ENCODE assay signal across 1 cellular context in the genomic region with DNA sequence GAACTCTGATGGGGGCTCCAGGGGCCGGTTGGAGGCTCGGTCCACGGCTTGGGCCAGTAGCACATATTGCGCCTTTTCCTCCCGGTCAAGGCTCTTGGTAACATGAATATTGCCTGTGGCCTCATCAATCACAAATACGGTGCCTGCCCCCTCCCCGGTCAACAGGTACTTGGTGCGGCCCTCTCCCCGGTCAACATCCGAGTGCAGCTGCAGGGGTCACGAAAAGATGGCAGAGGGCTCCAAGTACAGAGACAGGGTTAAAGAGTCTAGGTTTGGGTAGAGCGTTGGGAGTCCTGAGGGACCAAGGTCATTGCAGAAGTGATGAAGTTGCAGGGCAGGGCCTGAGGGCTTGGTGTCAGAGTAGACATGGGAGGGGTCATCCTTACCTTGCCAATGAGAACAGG.
TF ChIP-seq lines count a peak whose summit lies in the region.

No MANE protein-coding gene starts in this region.

TF ChIP-seq in HCT116, 20 proteins besides CTCF, POLR2A, EP300 and RAD21:
- TF ChIP-seq EZH2 (IDR thresholded peaks at IDR 0.05) (no peak), SRF (IDR thresholded peaks at IDR 0.05; ENCODE audit: low read depth) (no peak), EZH2phosphoT487 (IDR thresholded peaks at IDR 0.05; ENCODE audit: borderline replicate concordance) (no peak), CBX3 (IDR thresholded peaks at IDR 0.05; ENCODE audit: low read depth) (no peak), EGR1 (IDR thresholded peaks at IDR 0.05; ENCODE audit: low read depth) (no peak), ZFX (IDR thresholded peaks at IDR 0.05) (no peak), SP1 (IDR thresholded peaks at IDR 0.05; ENCODE audit: low read depth) (no peak), ZNF274 (IDR thresholded peaks at IDR 0.05; ENCODE audit: low read depth, low read length) (no peak), SIN3A (IDR thresholded peaks at IDR 0.05; ENCODE audit: low read depth) (no peak), CEBPB (IDR thresholded peaks at IDR 0.05; ENCODE audit: low read depth) (no peak), JUND (IDR thresholded peaks at IDR 0.05) (no peak)
- TF ChIP-seq, protein P1, sequence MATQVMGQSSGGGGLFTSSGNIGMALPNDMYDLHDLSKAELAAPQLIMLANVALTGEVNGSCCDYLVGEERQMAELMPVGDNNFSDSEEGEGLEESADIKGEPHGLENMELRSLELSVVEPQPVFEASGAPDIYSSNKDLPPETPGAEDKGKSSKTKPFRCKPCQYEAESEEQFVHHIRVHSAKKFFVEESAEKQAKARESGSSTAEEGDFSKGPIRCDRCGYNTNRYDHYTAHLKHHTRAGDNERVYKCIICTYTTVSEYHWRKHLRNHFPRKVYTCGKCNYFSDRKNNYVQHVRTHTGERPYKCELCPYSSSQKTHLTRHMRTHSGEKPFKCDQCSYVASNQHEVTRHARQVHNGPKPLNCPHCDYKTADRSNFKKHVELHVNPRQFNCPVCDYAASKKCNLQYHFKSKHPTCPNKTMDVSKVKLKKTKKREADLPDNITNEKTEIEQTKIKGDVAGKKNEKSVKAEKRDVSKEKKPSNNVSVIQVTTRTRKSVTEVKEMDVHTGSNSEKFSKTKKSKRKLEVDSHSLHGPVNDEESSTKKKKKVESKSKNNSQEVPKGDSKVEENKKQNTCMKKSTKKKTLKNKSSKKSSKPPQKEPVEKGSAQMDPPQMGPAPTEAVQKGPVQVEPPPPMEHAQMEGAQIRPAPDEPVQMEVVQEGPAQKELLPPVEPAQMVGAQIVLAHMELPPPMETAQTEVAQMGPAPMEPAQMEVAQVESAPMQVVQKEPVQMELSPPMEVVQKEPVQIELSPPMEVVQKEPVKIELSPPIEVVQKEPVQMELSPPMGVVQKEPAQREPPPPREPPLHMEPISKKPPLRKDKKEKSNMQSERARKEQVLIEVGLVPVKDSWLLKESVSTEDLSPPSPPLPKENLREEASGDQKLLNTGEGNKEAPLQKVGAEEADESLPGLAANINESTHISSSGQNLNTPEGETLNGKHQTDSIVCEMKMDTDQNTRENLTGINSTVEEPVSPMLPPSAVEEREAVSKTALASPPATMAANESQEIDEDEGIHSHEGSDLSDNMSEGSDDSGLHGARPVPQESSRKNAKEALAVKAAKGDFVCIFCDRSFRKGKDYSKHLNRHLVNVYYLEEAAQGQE (IDR thresholded peaks at IDR 0.05; ENCODE audit: low read depth), result no peak
- TF ChIP-seq, protein P2, sequence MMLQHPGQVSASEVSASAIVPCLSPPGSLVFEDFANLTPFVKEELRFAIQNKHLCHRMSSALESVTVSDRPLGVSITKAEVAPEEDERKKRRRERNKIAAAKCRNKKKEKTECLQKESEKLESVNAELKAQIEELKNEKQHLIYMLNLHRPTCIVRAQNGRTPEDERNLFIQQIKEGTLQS (IDR thresholded peaks at IDR 0.05), result no peak
